23 cellular contexts compared by ENCODE assay signal in genomic region chr1:88036345-88036999, GRCh38.
"Had no signal": no experiment of that assay in that cellular context is flagged by ENCODE, and none has a peak within 500 bp of the region (broad histone marks: within the 10 kb centered on the region; RNA-seq: fewer than 3 reads in every experiment).

No MANE protein-coding gene starts in this region.

- FAIRE-seq: TTC549 had no signal

- H3K4me3 ChIP-seq: ascending aorta, hepatocyte, left ventricle myocardium inferior, upper lobe of left lung had no signal

- ATAC-seq: activated CD8-positive, alpha-beta T cell treated with anti-CD3 and anti-CD28 coated beads, Interleukin-2, amount 10 ng/mL, durations not matched to agents 7 days and 5 days; activated naive CD4-positive, alpha-beta T cell treated with anti-CD3 and anti-CD28 coated beads, Interleukin-2, amount 50 U/mL, for 72 hours; activated T-helper 17 cell treated with anti-CD3 and anti-CD28 coated beads, Interleukin-2, amount 50 U/mL, for 72 hours had no signal

- H3K27ac ChIP-seq: ascending aorta, brain microvascular endothelial cell, foreskin keratinocyte, hepatocyte, left ventricle myocardium inferior, upper lobe of left lung had no signal

- DNase-seq: activated CD4-positive, alpha-beta T cell treated with anti-CD3 and anti-CD28 coated beads for 1 hour; activated CD4-positive, alpha-beta T cell treated with anti-CD3 and anti-CD28 coated beads, Interleukin-2, amount 50 U/mL, for 1 hour; activated CD8-positive, alpha-beta T cell treated with anti-CD3 and anti-CD28 coated beads, Interleukin-2, amount 10 ng/mL, durations not matched to agents 7 days and 5 days; activated T-cell treated with anti-CD3 and anti-CD28 coated beads, Interleukin-2, amount 50 U/mL, for 24 hours; brain microvascular endothelial cell; dermis blood vessel endothelial cell; effector CD8-positive, alpha-beta T cell; foreskin keratinocyte; immature natural killer cell; kidney glomerular epithelial cell; left ventricle myocardium inferior; mammary epithelial cell; occipital lobe; retina; stimulated activated CD4-positive, alpha-beta T cell treated with anti-CD3 and anti-CD28 coated beads, Interleukin-12 subunit alpha, Interleukin-12 subunit beta, amount 100 ng/mL, for 4 hours; stimulated activated CD4-positive, alpha-beta T cell treated with anti-CD3 and anti-CD28 coated beads, Interleukin-4, amount 100 ng/mL, for 4 hours; T-helper 1 cell had no signal

- H3K4me1 ChIP-seq: ascending aorta, left ventricle myocardium inferior, upper lobe of left lung had no signal

- H3K36me3 ChIP-seq: ascending aorta, brain microvascular endothelial cell, left ventricle myocardium inferior, upper lobe of left lung had no signal

- H3K27me3 ChIP-seq: ascending aorta, brain microvascular endothelial cell, foreskin keratinocyte, hepatocyte, upper lobe of left lung had no signal
